In genomic region chr11:75072582-75072981, GRCh38 we compare ENCODE assay signal across 37 cellular contexts. TPM values are rescaled to one million over a fixed set of nuclear protein-coding genes. Genes with fewer than 3 reads are reported as not detected.
DNase-seq lines count a peak whose midpoint lies in the region; ATAC-seq, FAIRE-seq and TF ChIP-seq lines count a peak whose summit lies in the region.
"Had no signal": no experiment of that assay in that cellular context is flagged by ENCODE, and none has a peak within 500 bp of the region (broad histone marks: within the 10 kb centered on the region; RNA-seq: fewer than 3 reads in every experiment).

No MANE protein-coding gene starts in this region.

- no peak overlapping the region for H3K4me3 Mint-ChIP-seq in WTC11
- H3K4me3 Mint-ChIP-seq: activated CD8-positive, alpha-beta T cell treated with anti-CD3 and anti-CD28 coated beads, Interleukin-2, amount 10 ng/mL, durations not matched to agents 7 days and 5 days; activated naive CD4-positive, alpha-beta T cell treated with anti-CD3 and anti-CD28 coated beads, Interleukin-2, amount 10 ng/mL, durations not matched to agents 7 days and 5 days; activated T-helper 17 cell treated with anti-CD3 and anti-CD28 coated beads, Interleukin-2, amount 50 U/mL, for 72 hours; brain; stimulated activated effector memory CD8-positive, alpha-beta T cell treated with anti-CD3 and anti-CD28 coated beads, Interleukin-12 subunit alpha, Interleukin-12 subunit beta, amount 100 ng/mL, for 72 hours; type B pancreatic cell had no signal

- H3K27me3 Mint-ChIP-seq in WTC11 (ENCODE audit: low read depth) = peaks cover 5% of the 10 kb centered on the region

- no peaks in the 10 kb centered on the region for H3K9me2 ChIP-seq in Karpas-422 (replicated peaks; ENCODE audit: insufficient read depth, low read length)

- FAIRE-seq in HTR-8/SVneo (lab: Jason Lieb, UNC) = no peak
- FAIRE-seq: RCC 7860 had no signal

- no peaks in the 10 kb centered on the region for H3K79me1 ChIP-seq in neuronal stem cell (ENCODE audit: low read depth, low read length)

- H3K4me3 ChIP-seq in neuronal stem cell (ENCODE audit: low read length in 2 of 2) (no peak overlapping the region), left lung (no peak overlapping the region), Karpas-422 (ENCODE audit: low read length) (no peak overlapping the region)
- H3K4me3 ChIP-seq: adrenal gland; BLaER1 treated with 17β-estradiol and CSF1 and Interleukin-3, amounts not matched to agents 10 nM and 100 nM; SJCRH30 had no signal

- WGBS in neuronal stem cell (ENCODE audit: extremely low coverage in 2 of 2, insufficient read length in 2 of 2, insufficient replicate concordance in 1 of 2), 2 donors = no CpG with 5 or more reads among the region's 2 CpGs

- ATAC-seq in WTC11 = peak; percentile 75
- no peak for ATAC-seq in left lung
- ATAC-seq: activated CD8-positive, alpha-beta T cell treated with anti-CD3 and anti-CD28 coated beads, Interleukin-2, amount 10 ng/mL, durations not matched to agents 7 days and 5 days; activated T-helper 17 cell treated with anti-CD3 and anti-CD28 coated beads, Interleukin-2, amount 50 U/mL, for 72 hours; esophagus mucosa; left cardiac atrium; stimulated activated effector memory CD8-positive, alpha-beta T cell treated with anti-CD3 and anti-CD28 coated beads, Interleukin-12 subunit alpha, Interleukin-12 subunit beta, amount 100 ng/mL, for 72 hours had no signal

- no peaks in the 10 kb centered on the region for H3K36me3 Mint-ChIP-seq in WTC11
- H3K36me3 Mint-ChIP-seq: activated naive CD4-positive, alpha-beta T cell treated with anti-CD3 and anti-CD28 coated beads, Interleukin-2, amount 10 ng/mL, durations not matched to agents 7 days and 5 days; brain; stimulated activated effector memory CD8-positive, alpha-beta T cell treated with anti-CD3 and anti-CD28 coated beads, Interleukin-12 subunit alpha, Interleukin-12 subunit beta, amount 100 ng/mL, for 72 hours; type B pancreatic cell had no signal

- H3K4me2 ChIP-seq in neuronal stem cell (ENCODE audit: insufficient read depth, low read length, poor library complexity, severe bottlenecking) = no peak overlapping the region
- H3K4me2 ChIP-seq in Karpas-422 (ENCODE audit: low read depth, low read length, poor library complexity, severe bottlenecking) = no peak overlapping the region
- H3K4me2 ChIP-seq: BLaER1 treated with 17β-estradiol and CSF1 and Interleukin-3, amounts not matched to agents 10 nM and 100 nM had no signal

- H3K9me3 Mint-ChIP-seq in WTC11 = peaks cover 16% of the 10 kb centered on the region
- H3K9me3 Mint-ChIP-seq: activated naive CD4-positive, alpha-beta T cell treated with anti-CD3 and anti-CD28 coated beads, Interleukin-2, amount 10 ng/mL, durations not matched to agents 7 days and 5 days; activated T-helper 17 cell treated with anti-CD3 and anti-CD28 coated beads, Interleukin-2, amount 50 U/mL, for 72 hours; brain; stimulated activated effector memory CD8-positive, alpha-beta T cell treated with anti-CD3 and anti-CD28 coated beads, Interleukin-12 subunit alpha, Interleukin-12 subunit beta, amount 100 ng/mL, for 72 hours; type B pancreatic cell had no signal

- peak overlapping the region; percentile 51 for H3K18ac ChIP-seq in neuronal stem cell (ENCODE audit: low read length)

- no peak overlapping the region for H2BK15ac ChIP-seq in neuronal stem cell (ENCODE audit: low read length)

- POLR2A ChIA-PET in WTC11 (lab: Charles Lee) = no interaction called here

- peaks cover 9% of the 10 kb centered on the region for H3K4me1 Mint-ChIP-seq in WTC11
- H3K4me1 Mint-ChIP-seq: activated naive CD4-positive, alpha-beta T cell treated with anti-CD3 and anti-CD28 coated beads, Interleukin-2, amount 10 ng/mL, durations not matched to agents 7 days and 5 days; activated T-helper 17 cell treated with anti-CD3 and anti-CD28 coated beads, Interleukin-2, amount 50 U/mL, for 72 hours; brain; stimulated activated effector memory CD8-positive, alpha-beta T cell treated with anti-CD3 and anti-CD28 coated beads, Interleukin-12 subunit alpha, Interleukin-12 subunit beta, amount 100 ng/mL, for 72 hours had no signal

- H3K27ac Mint-ChIP-seq in WTC11 = no peak overlapping the region
- H3K27ac Mint-ChIP-seq: activated CD8-positive, alpha-beta T cell treated with anti-CD3 and anti-CD28 coated beads, Interleukin-2, amount 10 ng/mL, durations not matched to agents 7 days and 5 days; activated naive CD4-positive, alpha-beta T cell treated with anti-CD3 and anti-CD28 coated beads, Interleukin-2, amount 10 ng/mL, durations not matched to agents 7 days and 5 days; activated T-helper 17 cell treated with anti-CD3 and anti-CD28 coated beads, Interleukin-2, amount 50 U/mL, for 72 hours; brain; progenitor cell of endocrine pancreas; stimulated activated effector memory CD8-positive, alpha-beta T cell treated with anti-CD3 and anti-CD28 coated beads, Interleukin-12 subunit alpha, Interleukin-12 subunit beta, amount 100 ng/mL, for 72 hours; type B pancreatic cell had no signal

- no peak for TF ChIP-seq CTCF in WTC11 (IDR thresholded peaks at IDR 0.05)
- TF ChIP-seq CTCF in left lung (IDR thresholded peaks at IDR 0.05) = no peak

- H2AK5ac ChIP-seq in neuronal stem cell (ENCODE audit: low read depth, low read length) = no peak overlapping the region

- no peak overlapping the region for H2BK12ac ChIP-seq in neuronal stem cell (ENCODE audit: low read length)

- H4K91ac ChIP-seq in neuronal stem cell (ENCODE audit: low read depth, low read length, poor library complexity) = no peak overlapping the region

- H2AFZ ChIP-seq in neuronal stem cell (ENCODE audit: low read length) (peak overlapping the region; percentile 17), Karpas-422 (ENCODE audit: low read length) (no peak overlapping the region)

- H3K27me3 ChIP-seq in neuronal stem cell (ENCODE audit: control insufficient read depth in 3 of 3, insufficient read depth in 3 of 3, low read depth in 1 of 3, low read length in 3 of 3) (peaks cover 0 to 7% (median 0%) of the 10 kb centered on the region in 3 experiments), left lung (peaks cover 0 to 21% of the 10 kb centered on the region in 2 donors), Karpas-422 (ENCODE audit: low read length) (0 out of 2 replicates have a peak, but pooled peaks cover 3% of the 10 kb centered on the region)
- H3K27me3 ChIP-seq: adrenal gland; BLaER1 treated with 17β-estradiol and CSF1 and Interleukin-3, amounts not matched to agents 10 nM and 100 nM; SJCRH30 had no signal

- H4K20me1 ChIP-seq in Karpas-422 (ENCODE audit: insufficient read depth, low read depth, low read length) = no peaks in the 10 kb centered on the region
- H4K20me1 ChIP-seq: BLaER1 treated with 17β-estradiol and CSF1 and Interleukin-3, amounts not matched to agents 10 nM and 100 nM had no signal

- H3K9me3 ChIP-seq in neuronal stem cell (replicated peaks in 1 of 2; ENCODE audit: control insufficient read depth in 2 of 2, insufficient read depth in 1 of 2, low read depth in 1 of 2, low read length in 2 of 2) (no peaks in the 10 kb centered on the region), left lung (no peaks in the 10 kb centered on the region), Karpas-422 (ENCODE audit: low read length) (no peaks in the 10 kb centered on the region)
- H3K9me3 ChIP-seq: adrenal gland, neutrophil, SJCRH30 had no signal

- CTCF ChIA-PET in WTC11 (lab: Charles Lee) = interaction anchor here (1.0 to 1.9 kb wide), 6 partner anchors 8 to 132 kb away, joined by 3 to 11 read pairs (median 6); no protein-coding TSS in a partner anchor

- no peak overlapping the region for H2BK5ac ChIP-seq in neuronal stem cell (ENCODE audit: low read length)

- no peak overlapping the region for H3K14ac ChIP-seq in neuronal stem cell (ENCODE audit: low read length)

- DNase-seq in HuH-7.5 (ENCODE audit: low spot score) = peak; percentile 8
- DNase-seq in WTC11 (ENCODE audit: low spot score) = no peak
- peak; percentile 73 for DNase-seq in islet precursor cell
- DNase-seq in neuronal stem cell (ENCODE audit: low spot score) = no peak
- no peak for DNase-seq in left lung
- no peak for DNase-seq in Karpas-422
- DNase-seq in HTR-8/SVneo (ENCODE audit: insufficient read length, low spot score) = no peak
- DNase-seq: activated CD4-positive, alpha-beta T cell treated with anti-CD3 and anti-CD28 coated beads for 4 hours; activated CD8-positive, alpha-beta T cell treated with anti-CD3 and anti-CD28 coated beads, Interleukin-2, amount 10 ng/mL, durations not matched to agents 7 days and 5 days; activated naive CD4-positive, alpha-beta T cell treated with anti-CD3 and anti-CD28 coated beads, Interleukin-2, amount 10 ng/mL, durations not matched to agents 7 days and 5 days; adrenal gland; COR-L47; dermis blood vessel endothelial cell; DMS79 treated with DMSO at 0.1 percent for 48 hours; head of caudate nucleus; Kasumi-1; left cardiac atrium; MV-4-11; NCI-H1436; NCI-H2081; NCI-H526; SJCRH30; stimulated activated CD4-positive, alpha-beta T cell treated with anti-CD3 and anti-CD28 coated beads, Interleukin-15, amount 100 ng/mL, for 24 hours; T1000 had no signal

- no peaks in the 10 kb centered on the region for H3K79me2 ChIP-seq in Karpas-422 (ENCODE audit: low read length)

- H4K8ac ChIP-seq in neuronal stem cell (ENCODE audit: low read depth, low read length) = no peak overlapping the region

- H3K4me1 ChIP-seq in neuronal stem cell (ENCODE audit: control insufficient read depth in 2 of 2, insufficient read depth in 1 of 2, low read depth in 1 of 2, low read length in 2 of 2) (peaks cover 0 to 4% of the 10 kb centered on the region in 2 donors), left lung (no peaks in the 10 kb centered on the region), Karpas-422 (ENCODE audit: low read length) (no peaks in the 10 kb centered on the region)
- H3K4me1 ChIP-seq: adrenal gland, SJCRH30 had no signal

- intact Hi-C loops in left lung (cut with DNase I) = no loop called here

- H3K23ac ChIP-seq in neuronal stem cell (ENCODE audit: low read depth, low read length, poor library complexity) = no peak overlapping the region

- H2BK120ac ChIP-seq in neuronal stem cell (ENCODE audit: low read depth, low read length) = no peak overlapping the region

- H3K36me3 ChIP-seq in neuronal stem cell (replicated peaks in 1 of 2; ENCODE audit: control insufficient read depth in 2 of 2, insufficient read depth in 2 of 2, low read length in 2 of 2) (no peaks in the 10 kb centered on the region), left lung (no peaks in the 10 kb centered on the region), Karpas-422 (ENCODE audit: insufficient read depth, low read length) (no peaks in the 10 kb centered on the region)
- H3K36me3 ChIP-seq: adrenal gland; BLaER1 treated with 17β-estradiol and CSF1 and Interleukin-3, amounts not matched to agents 10 nM and 100 nM; neutrophil; SJCRH30 had no signal

- H3K27ac ChIP-seq in neuronal stem cell (replicated peaks; ENCODE audit: low read length) (no peak overlapping the region), left lung (no peak overlapping the region), Karpas-422 (ENCODE audit: low read length) (no peak overlapping the region)
- H3K27ac ChIP-seq: adrenal gland; BLaER1 treated with 17β-estradiol and CSF1 and Interleukin-3, amounts not matched to agents 10 nM and 100 nM; neutrophil; SJCRH30; VCaP had no signal

- no peak overlapping the region for H3K4ac ChIP-seq in neuronal stem cell (ENCODE audit: low read length)

- H3K9ac ChIP-seq in neuronal stem cell (ENCODE audit: low read depth, low read length, poor library complexity) = no peak overlapping the region
- H3K9ac ChIP-seq in Karpas-422 (ENCODE audit: low read length) = no peak overlapping the region
- H3K9ac ChIP-seq: BLaER1 treated with 17β-estradiol and CSF1 and Interleukin-3, amounts not matched to agents 10 nM and 100 nM had no signal

RNA-seq across cellular contexts. Expression of gene OR2AT4, which starts 24.1 kb away (rescaled TPM):
- total RNA-seq in WTC11 (2021) (0.02 TPM in 1 of 3 replicates, not detected in the others), left lung (not detected)
- polyA plus RNA-seq in neuronal stem cell (2013, experiment 1 of 2) = not detected
- not detected for polyA plus RNA-seq in neuronal stem cell (2013, experiment 2 of 2)
- total RNA-seq in Karpas-422 (2014; rRNA removed; shearing (Covaris generic); ENCODE audit: low replicate concordance) = 0.04 TPM in 1 of 2 replicates, not detected in the other
- total RNA-seq: activated CD8-positive, alpha-beta T cell treated with anti-CD3 and anti-CD28 coated beads, Interleukin-2, amount 10 ng/mL, durations not matched to agents 7 days and 5 days; activated T-helper 17 cell treated with anti-CD3 and anti-CD28 coated beads, Interleukin-2, amount 50 U/mL, for 72 hours; adrenal gland; dermis blood vessel endothelial cell; esophagus mucosa; fibroblast of villous mesenchyme; H4; left cardiac atrium; lung microvascular endothelial cell; progenitor cell of endocrine pancreas; SJCRH30 had no signal
- polyA plus RNA-seq: adrenal gland had no signal

Comparison
In these comparisons a context has a peak if more than half of its experiments do, and no peak if none do; other contexts are left out.
1. DNase-seq: peak in HuH-7.5 (single experiment) and islet precursor cell (single experiment); none in WTC11 (single experiment), neuronal stem cell (single experiment), left lung (0 of 2), Karpas-422 (single experiment) and HTR-8/SVneo (single experiment).